Comparison of ENCODE assay signal across 8 cellular contexts in genomic region chr15:45790325-45790943, GRCh38.
DNase-seq lines count a peak whose midpoint lies in the region; FAIRE-seq and TF ChIP-seq lines count a peak whose summit lies in the region.

No MANE protein-coding gene starts in this region.

- H3K9me3 ChIP-seq in HAP-1 = no peaks in the 10 kb centered on the region

- H3K36me3 ChIP-seq in HAP-1 (replicated peaks) = no peaks in the 10 kb centered on the region
- H3K36me3 ChIP-seq in bronchial epithelial cell (ENCODE audit: control insufficient read depth, insufficient read depth, low read length) = no peaks in the 10 kb centered on the region

- TF ChIP-seq CTCF in bronchial epithelial cell (IDR thresholded peaks at IDR 0.05; ENCODE audit: insufficient read depth, low read length, severe bottlenecking) (peak; percentile 49), mesothelial cell of epicardium (IDR thresholded peaks at IDR 0.05; ENCODE audit: unreplicated experiment) (peak; percentile 52)

- H3K4me1 ChIP-seq in HAP-1 = no peaks in the 10 kb centered on the region

- H3K4me3 ChIP-seq in HAP-1 = no peak overlapping the region
- H3K4me3 ChIP-seq in bronchial epithelial cell (ENCODE audit: low read depth, low read length) = no peak overlapping the region

- peaks cover 29% of the 10 kb centered on the region for H3K27me3 Mint-ChIP-seq in mesothelial cell of epicardium (ENCODE audit: low read depth)

- in situ Hi-C loops in HAP-1 (cut with MboI; ENCODE audit: low sequenced_read_pairs) = no loop called here

- no peaks in the 10 kb centered on the region for H3K9me3 Mint-ChIP-seq in mesothelial cell of epicardium

- no peak overlapping the region for H3K27ac Mint-ChIP-seq in mesothelial cell of epicardium

- H3K27me3 ChIP-seq in HAP-1 (ENCODE audit: low read depth) = no peaks in the 10 kb centered on the region
- peaks cover 4% of the 10 kb centered on the region for H3K27me3 ChIP-seq in bronchial epithelial cell (ENCODE audit: control insufficient read depth, insufficient read depth, low read length)

- no peak overlapping the region for H3K4me3 Mint-ChIP-seq in mesothelial cell of epicardium

- no peak for FAIRE-seq in bronchial epithelial cell (lab: Jason Lieb, UNC)

- H3K4me1 Mint-ChIP-seq in mesothelial cell of epicardium = no peaks in the 10 kb centered on the region

- no peaks in the 10 kb centered on the region for H3K36me3 Mint-ChIP-seq in mesothelial cell of epicardium

- DNase-seq in ELR (ENCODE audit: low read depth) (peak; percentile 28), HAP-1 (ENCODE audit: low spot score in 2 of 2) (peak; percentile 18 to 48), NCI-H69 (lab: John Stamatoyannopoulos, UW) (peak; percentile 69), bronchial epithelial cell (ENCODE audit: low read depth) (peak; percentile 28), mesothelial cell of epicardium (ENCODE audit: low spot score in 2 of 2, unreplicated experiment in 2 of 2) (no peak), activated gamma-delta T cell treated with Interleukin-2 at 50 U/mL for 16 hours (no peak), retina (no peak)
- no peak for DNase-seq in activated CD4-positive, CD25-positive, alpha-beta regulatory T cell treated with anti-CD3 and anti-CD28 coated beads, Interleukin-2, amount 50 U/mL, for 72 hours

Comparison
In these comparisons a context has a peak if more than half of its experiments do, and no peak if none do; other contexts are left out.
1. DNase-seq: peak in ELR (single experiment), HAP-1 (2 of 2), NCI-H69 (single experiment) and bronchial epithelial cell (single experiment); none in mesothelial cell of epicardium (0 of 2), activated gamma-delta T cell treated with Interleukin-2 at 50 U/mL for 16 hours (single experiment), activated CD4-positive, CD25-positive, alpha-beta regulatory T cell treated with anti-CD3 and anti-CD28 coated beads, Interleukin-2, amount 50 U/mL, for 72 hours (single experiment) and retina (single experiment).